In genomic region chr16:85454171-85454883, GRCh38 we compare ENCODE assay signal across 19 cellular contexts.
DNase-seq lines count a peak whose midpoint lies in the region; ATAC-seq and TF ChIP-seq lines count a peak whose summit lies in the region.
"Had no signal": no experiment of that assay in that cellular context is flagged by ENCODE, and none has a peak within 500 bp of the region (broad histone marks: within the 10 kb centered on the region; RNA-seq: fewer than 3 reads in every experiment).

No MANE protein-coding gene starts in this region.

- no peak for TF ChIP-seq CTCF in dorsolateral prefrontal cortex (IDR thresholded peaks at IDR 0.05 in 54 of 56, conservative IDR thresholded peaks at IDR 0.05 in 2 of 56; ENCODE audit: low read depth in 1 of 56, partially characterized antibody in 56 of 56)

- peak overlapping the region in 27 of 59 donors; percentile 6 to 74 (median 32) for H3K27ac ChIP-seq in dorsolateral prefrontal cortex
- H3K27ac ChIP-seq: 22Rv1, GM23248, RWPE1 had no signal

- no peak for ATAC-seq in GM21515 (IDR thresholded peaks at IDR 0.05; ENCODE audit: unreplicated experiment)
- ATAC-seq in activated CD4-positive, alpha-beta T cell treated with anti-CD3 and anti-CD28 coated beads for 36 hours, result no peak
- ATAC-seq: CD8-positive, alpha-beta T cell; PC-3 had no signal

- H3K9me3 Mint-ChIP-seq in activated naive CD4-positive, alpha-beta T cell treated with anti-CD3 and anti-CD28 coated beads, Interleukin-2, amount 50 U/mL, for 24 hours, result no peaks in the 10 kb centered on the region
- no peaks in the 10 kb centered on the region for H3K9me3 Mint-ChIP-seq in activated CD4-positive, alpha-beta T cell treated with anti-CD3 and anti-CD28 coated beads for 36 hours (ENCODE audit: low read depth)
- H3K9me3 Mint-ChIP-seq: CD8-positive, alpha-beta T cell had no signal

- H3K4me1 Mint-ChIP-seq in activated naive CD4-positive, alpha-beta T cell treated with anti-CD3 and anti-CD28 coated beads, Interleukin-2, amount 50 U/mL, for 24 hours, result peaks cover 20% of the 10 kb centered on the region
- peaks cover 11% of the 10 kb centered on the region for H3K4me1 Mint-ChIP-seq in activated CD4-positive, alpha-beta T cell treated with anti-CD3 and anti-CD28 coated beads for 36 hours

- POLR2A ChIA-PET in activated CD4-positive, alpha-beta T cell treated with anti-CD3 and anti-CD28 coated beads for 36 hours (lab: Charles Lee), result no interaction called here

- no peak for DNase-seq in activated naive CD4-positive, alpha-beta T cell treated with anti-CD3 and anti-CD28 coated beads, Interleukin-2, amount 50 U/mL, for 16 hours
- DNase-seq in NCI-H82 (lab: John Stamatoyannopoulos, UW) (peak; percentile 88), dorsolateral prefrontal cortex (peak in 6 of 10 donors; percentile 33 to 68 (median 51)), posterior cingulate gyrus (peak in 8 of 10 donors; percentile 44 to 93 (median 66)), DMS79 (lab: John Stamatoyannopoulos, UW) (no peak)
- no peak for DNase-seq in activated CD4-positive, alpha-beta T cell treated with anti-CD3 and anti-CD28 coated beads for 36 hours
- DNase-seq: CD8-positive, alpha-beta T cell; GM23248; NCI-H1092 treated with DMSO at 0.1 percent for 48 hours; NCI-H1694 treated with DMSO at 0.1 percent for 48 hours; NCI-H2107; NCI-H226; NCI-H526 treated with DMSO at 0.1 percent for 48 hours; PC-3 had no signal

- H3K4me3 Mint-ChIP-seq in activated naive CD4-positive, alpha-beta T cell treated with anti-CD3 and anti-CD28 coated beads, Interleukin-2, amount 50 U/mL, for 24 hours, result no peak overlapping the region
- H3K4me3 Mint-ChIP-seq in activated CD4-positive, alpha-beta T cell treated with anti-CD3 and anti-CD28 coated beads for 36 hours, result no peak overlapping the region
- H3K4me3 Mint-ChIP-seq: B cell; CD8-positive, alpha-beta T cell had no signal

- peaks cover 0 to 4% (median 0%) of the 10 kb centered on the region in 45 donors for H3K27me3 ChIP-seq in dorsolateral prefrontal cortex

- intact Hi-C loops in dorsolateral prefrontal cortex (cut with DNase I) (no loop called here), posterior cingulate gyrus (cut with DNase I) (no loop called here)
- intact Hi-C loops in activated CD4-positive, alpha-beta T cell treated with anti-CD3 and anti-CD28 coated beads for 36 hours (cut with DNase I, micrococcal nuclease), result no loop called here

- peak overlapping the region; percentile 51 for H3K27ac Mint-ChIP-seq in activated naive CD4-positive, alpha-beta T cell treated with anti-CD3 and anti-CD28 coated beads, Interleukin-2, amount 50 U/mL, for 24 hours
- H3K27ac Mint-ChIP-seq in activated CD4-positive, alpha-beta T cell treated with anti-CD3 and anti-CD28 coated beads for 36 hours, result no peak overlapping the region
- H3K27ac Mint-ChIP-seq: B cell; CD8-positive, alpha-beta T cell had no signal

- H3K4me3 ChIP-seq in dorsolateral prefrontal cortex, result no peak overlapping the region
- H3K4me3 ChIP-seq: GM23248 had no signal

- CTCF ChIA-PET in activated CD4-positive, alpha-beta T cell treated with anti-CD3 and anti-CD28 coated beads for 36 hours (lab: Charles Lee), result interaction anchor here (0.6 kb wide), 1 partner anchor 119 kb away, joined by 3 read pairs; no protein-coding TSS in a partner anchor

- no peaks in the 10 kb centered on the region for H3K27me3 Mint-ChIP-seq in activated naive CD4-positive, alpha-beta T cell treated with anti-CD3 and anti-CD28 coated beads, Interleukin-2, amount 50 U/mL, for 24 hours
- no peaks in the 10 kb centered on the region for H3K27me3 Mint-ChIP-seq in activated CD4-positive, alpha-beta T cell treated with anti-CD3 and anti-CD28 coated beads for 36 hours

- H3K36me3 Mint-ChIP-seq in activated naive CD4-positive, alpha-beta T cell treated with anti-CD3 and anti-CD28 coated beads, Interleukin-2, amount 50 U/mL, for 24 hours, result no peaks in the 10 kb centered on the region
- H3K36me3 Mint-ChIP-seq in activated CD4-positive, alpha-beta T cell treated with anti-CD3 and anti-CD28 coated beads for 36 hours (ENCODE audit: low read depth), result no peaks in the 10 kb centered on the region
- H3K36me3 Mint-ChIP-seq: CD8-positive, alpha-beta T cell had no signal

Comparison
In these comparisons a context has a peak if more than half of its experiments do, and no peak if none do; other contexts are left out.
1. DNase-seq: peak in NCI-H82 (single experiment), dorsolateral prefrontal cortex (6 of 10) and posterior cingulate gyrus (8 of 10); none in activated naive CD4-positive, alpha-beta T cell treated with anti-CD3 and anti-CD28 coated beads, Interleukin-2, amount 50 U/mL, for 16 hours (single experiment), DMS79 (single experiment) and activated CD4-positive, alpha-beta T cell treated with anti-CD3 and anti-CD28 coated beads for 36 hours (single experiment).